In the genomic region with DNA sequence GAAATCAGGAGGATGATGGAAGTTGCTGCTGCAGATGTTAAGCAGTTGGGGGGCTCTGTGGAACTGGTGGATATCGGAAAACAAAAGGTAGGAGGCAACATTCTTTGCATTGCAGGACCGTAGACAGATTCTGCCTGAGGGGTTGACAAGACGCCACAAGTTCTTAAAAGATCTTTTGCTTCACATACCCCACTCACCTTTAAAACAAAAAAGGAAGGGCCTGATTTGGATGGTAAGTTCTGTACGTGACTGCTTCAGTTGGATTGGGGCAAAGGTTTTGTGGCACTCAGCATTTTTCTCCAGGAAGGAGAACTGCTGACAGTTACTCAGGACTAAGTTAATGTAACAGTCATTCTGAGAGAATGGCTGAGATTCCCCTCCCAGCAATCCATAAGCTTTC, we compare ENCODE assay signal across 9 cellular contexts. TPM values are rescaled to one million over a fixed set of nuclear protein-coding genes. Genes with fewer than 3 reads are reported as not detected.
DNase-seq lines count a peak whose midpoint lies in the region; ATAC-seq and TF ChIP-seq lines count a peak whose summit lies in the region.
"Had no signal": no experiment of that assay in that cellular context is flagged by ENCODE, and none has a peak within 500 bp of the region (broad histone marks: within the 10 kb centered on the region; RNA-seq: fewer than 3 reads in every experiment).

No MANE protein-coding gene starts in this region.

- no peak overlapping the region for H3K4me3 Mint-ChIP-seq in GM23338
- H3K4me3 Mint-ChIP-seq in activated CD4-positive, alpha-beta memory T cell treated with anti-CD3 and anti-CD28 coated beads, Interleukin-2, amount 10 ng/mL, durations not matched to agents 7 days and 5 days = peak overlapping the region; percentile 85
- H3K4me3 Mint-ChIP-seq in stimulated activated effector memory CD8-positive, alpha-beta T cell treated with anti-CD3 and anti-CD28 coated beads, Interleukin-12 subunit alpha, Interleukin-12 subunit beta, amount 100 ng/mL, for 72 hours = peak overlapping the region; percentile 89

- peaks cover 41% of the 10 kb centered on the region for H3K4me1 Mint-ChIP-seq in GM23338
- H3K4me1 Mint-ChIP-seq in activated CD4-positive, alpha-beta memory T cell treated with anti-CD3 and anti-CD28 coated beads, Interleukin-2, amount 10 ng/mL, durations not matched to agents 7 days and 5 days = peaks cover 51% of the 10 kb centered on the region
- H3K4me1 Mint-ChIP-seq in stimulated activated effector memory CD8-positive, alpha-beta T cell treated with anti-CD3 and anti-CD28 coated beads, Interleukin-12 subunit alpha, Interleukin-12 subunit beta, amount 100 ng/mL, for 72 hours = peaks cover 37% of the 10 kb centered on the region

- H3K27ac Mint-ChIP-seq in GM23338 = peak overlapping the region; percentile 45; the same call in 1 of the 2 replicates
- peak overlapping the region; percentile 99 for H3K27ac Mint-ChIP-seq in activated CD4-positive, alpha-beta memory T cell treated with anti-CD3 and anti-CD28 coated beads, Interleukin-2, amount 10 ng/mL, durations not matched to agents 7 days and 5 days
- H3K27ac Mint-ChIP-seq in stimulated activated effector memory CD8-positive, alpha-beta T cell treated with anti-CD3 and anti-CD28 coated beads, Interleukin-12 subunit alpha, Interleukin-12 subunit beta, amount 100 ng/mL, for 72 hours = peak overlapping the region; percentile 92

- in situ Hi-C loops in GM13976 (cut with MboI; ENCODE audit: low sequenced_read_pairs, unreplicated experiment) = no loop called here

- intact Hi-C loops in ascending aorta (cut with DNase I) = no loop called here

- H3F3A ChIP-seq in GM23338 (replicated peaks; ENCODE audit: low read depth) = no peaks in the 10 kb centered on the region

- H3K36me3 ChIP-seq in GM23338 (ENCODE audit: insufficient read depth) (peaks cover 39% of the 10 kb centered on the region), kidney epithelial cell (ENCODE audit: control insufficient read depth, insufficient read depth, low read length) (no peaks in the 10 kb centered on the region), ascending aorta (peaks cover 31 to 53% of the 10 kb centered on the region in 2 donors)

- no peak overlapping the region for H3K4me3 ChIP-seq in GM23338
- H3K4me3 ChIP-seq in kidney epithelial cell (ENCODE audit: low read depth, low read length) = peak overlapping the region; percentile 10
- H3K4me3 ChIP-seq in ascending aorta = no peak overlapping the region

- CTCF ChIA-PET in activated CD4-positive, alpha-beta memory T cell treated with anti-CD3 and anti-CD28 coated beads, Interleukin-2, amount 10 ng/mL, durations not matched to agents 7 days and 5 days (lab: Charles Lee) = no interaction called here

- peaks cover 77% of the 10 kb centered on the region for H3K36me3 Mint-ChIP-seq in GM23338 (ENCODE audit: low read depth)
- peaks cover 53% of the 10 kb centered on the region for H3K36me3 Mint-ChIP-seq in activated CD4-positive, alpha-beta memory T cell treated with anti-CD3 and anti-CD28 coated beads, Interleukin-2, amount 10 ng/mL, durations not matched to agents 7 days and 5 days (ENCODE audit: low read depth)
- H3K36me3 Mint-ChIP-seq in stimulated activated effector memory CD8-positive, alpha-beta T cell treated with anti-CD3 and anti-CD28 coated beads, Interleukin-12 subunit alpha, Interleukin-12 subunit beta, amount 100 ng/mL, for 72 hours = peaks cover 69% of the 10 kb centered on the region

- H3K79me2 ChIP-seq in GM23338 (replicated peaks; ENCODE audit: insufficient read depth) = peaks cover 53% of the 10 kb centered on the region

- no peaks in the 10 kb centered on the region for H3K9me3 Mint-ChIP-seq in GM23338
- H3K9me3 Mint-ChIP-seq in activated CD4-positive, alpha-beta memory T cell treated with anti-CD3 and anti-CD28 coated beads, Interleukin-2, amount 10 ng/mL, durations not matched to agents 7 days and 5 days = no peaks in the 10 kb centered on the region
- H3K9me3 Mint-ChIP-seq in stimulated activated effector memory CD8-positive, alpha-beta T cell treated with anti-CD3 and anti-CD28 coated beads, Interleukin-12 subunit alpha, Interleukin-12 subunit beta, amount 100 ng/mL, for 72 hours = no peaks in the 10 kb centered on the region

- no peak overlapping the region for H2AFZ ChIP-seq in GM23338

- H3K27me3 ChIP-seq in GM23338 (ENCODE audit: insufficient read depth) (no peaks in the 10 kb centered on the region), kidney epithelial cell (ENCODE audit: control insufficient read depth, insufficient read depth, low read length) (no peaks in the 10 kb centered on the region), ascending aorta (no peaks in the 10 kb centered on the region)

- no peak for ATAC-seq in GM23338
- no peak for ATAC-seq in stimulated activated effector memory CD8-positive, alpha-beta T cell treated with anti-CD3 and anti-CD28 coated beads, Interleukin-12 subunit alpha, Interleukin-12 subunit beta, amount 100 ng/mL, for 72 hours
- no peak for ATAC-seq in GM21737 (IDR thresholded peaks at IDR 0.05; ENCODE audit: unreplicated experiment)

- POLR2A ChIA-PET in activated CD4-positive, alpha-beta memory T cell treated with anti-CD3 and anti-CD28 coated beads, Interleukin-2, amount 10 ng/mL, durations not matched to agents 7 days and 5 days (lab: Charles Lee) = no interaction called here

- H4K20me1 ChIP-seq in GM23338 (replicated peaks; ENCODE audit: insufficient read depth) = peaks cover 25% of the 10 kb centered on the region

- H3K4me2 ChIP-seq in GM23338 = no peak overlapping the region

- H3K4me1 ChIP-seq in GM23338 (ENCODE audit: insufficient read depth) (peaks cover 12% of the 10 kb centered on the region), ascending aorta (peaks cover 0 to 9% of the 10 kb centered on the region in 2 donors)

- H3K27ac ChIP-seq in GM23338 (ENCODE audit: low read depth) = 0 out of 2 replicates have a peak overlapping the region, but pooled peaks have one; percentile 32
- H3K27ac ChIP-seq in ascending aorta = no peak overlapping the region

- no peaks in the 10 kb centered on the region for H3K9me2 ChIP-seq in GM23338 (ENCODE audit: insufficient read depth)

- no peak for DNase-seq in GM23338 (ENCODE audit: low spot score)
- no peak for DNase-seq in activated CD4-positive, alpha-beta memory T cell treated with anti-CD3 and anti-CD28 coated beads, Interleukin-2, amount 10 ng/mL, durations not matched to agents 7 days and 5 days
- no peak for DNase-seq in kidney epithelial cell (ENCODE audit: low read depth)
- no peak for DNase-seq in stimulated activated effector memory CD8-positive, alpha-beta T cell treated with anti-CD3 and anti-CD28 coated beads, Interleukin-12 subunit alpha, Interleukin-12 subunit beta, amount 100 ng/mL, for 72 hours (ENCODE audit: low spot score in 2 of 2)
- DNase-seq in EL = no peak
- no peak for DNase-seq in GM13976 (ENCODE audit: low spot score)
- no peak for DNase-seq in ascending aorta (ENCODE audit: low spot score in 2 of 2)
- DNase-seq: SHP77 had no signal

- peaks cover 4% of the 10 kb centered on the region for H3K27me3 Mint-ChIP-seq in GM23338 (ENCODE audit: insufficient read depth, low read depth, poor library complexity)
- no peaks in the 10 kb centered on the region for H3K27me3 Mint-ChIP-seq in activated CD4-positive, alpha-beta memory T cell treated with anti-CD3 and anti-CD28 coated beads, Interleukin-2, amount 10 ng/mL, durations not matched to agents 7 days and 5 days

- TF ChIP-seq CTCF in GM23338 (conservative IDR thresholded peaks at IDR 0.05; ENCODE audit: low read depth in 2 of 2) (no peak), kidney epithelial cell (IDR thresholded peaks at IDR 0.05; ENCODE audit: insufficient read depth, low read length, poor library complexity, severe bottlenecking) (no peak), GM13976 (IDR thresholded peaks at IDR 0.05; ENCODE audit: borderline replicate concordance, control extremely low read depth, extremely low read depth, insufficient read depth, missing control alignments) (no peak), ascending aorta (IDR thresholded peaks at IDR 0.05) (no peak)

- H3K9me3 ChIP-seq in ascending aorta = no peaks in the 10 kb centered on the region

TF ChIP-seq in GM23338, 12 proteins besides CTCF, POLR2A, EP300 and RAD21 (continues in another document):
- TF ChIP-seq EZH2 (IDR thresholded peaks at IDR 0.05; ENCODE audit: low read depth, unreplicated experiment) = no peak

RNA-seq across cellular contexts. Expression of a gene that starts 5.2 kb away (rescaled TPM):
- 172 and 175 TPM in 2 replicates for total RNA-seq in GM23338 (2014; rRNA removed; shearing (Covaris generic))
- polyA plus RNA-seq in GM23338 (2016; fragmentation: Nextera tagmentation; extraction: Ambion mirVana) = 116 and 117 TPM in 2 replicates
- 100 to 1,000 TPM; 141 to 143 TPM for total RNA-seq in activated CD4-positive, alpha-beta memory T cell treated with anti-CD3 and anti-CD28 coated beads, Interleukin-2, amount 10 ng/mL, durations not matched to agents 7 days and 5 days
- total RNA-seq in kidney epithelial cell = 178 and 225 TPM in 2 replicates
- total RNA-seq in ascending aorta = 33.5 TPM

RNA-seq across cellular contexts. Expression of a gene that starts 32.9 kb away (rescaled TPM):
- 0.03 TPM in 1 of 2 replicates, not detected in the other for total RNA-seq in GM23338 (2014; rRNA removed; shearing (Covaris generic))
- 0.11 TPM in 1 of 2 replicates, not detected in the other for polyA plus RNA-seq in GM23338 (2016; fragmentation: Nextera tagmentation; extraction: Ambion mirVana)
- not detected for total RNA-seq in activated CD4-positive, alpha-beta memory T cell treated with anti-CD3 and anti-CD28 coated beads, Interleukin-2, amount 10 ng/mL, durations not matched to agents 7 days and 5 days
- not detected in 2 replicates for total RNA-seq in kidney epithelial cell
- total RNA-seq in ascending aorta = not detected

RNA-seq across cellular contexts. Expression of a gene that starts 44.3 kb away (rescaled TPM):
- total RNA-seq in GM23338 (2014; rRNA removed; shearing (Covaris generic)) = 0.07 TPM in 1 of 2 replicates, not detected in the other
- polyA plus RNA-seq in GM23338 (2016; fragmentation: Nextera tagmentation; extraction: Ambion mirVana) = not detected in 2 replicates
- total RNA-seq in activated CD4-positive, alpha-beta memory T cell treated with anti-CD3 and anti-CD28 coated beads, Interleukin-2, amount 10 ng/mL, durations not matched to agents 7 days and 5 days = not detected
- total RNA-seq in kidney epithelial cell (not detected in 2 replicates), ascending aorta (not detected)

Comparison
In these comparisons a context has a peak if more than half of its experiments do, and no peak if none do; other contexts are left out.
1. H3K27ac Mint-ChIP-seq: peak in every context shown above with its lines; median percentile 99 in activated CD4-positive, alpha-beta memory T cell treated with anti-CD3 and anti-CD28 coated beads, Interleukin-2, amount 10 ng/mL, durations not matched to agents 7 days and 5 days; 92 in stimulated activated effector memory CD8-positive, alpha-beta T cell treated with anti-CD3 and anti-CD28 coated beads, Interleukin-12 subunit alpha, Interleukin-12 subunit beta, amount 100 ng/mL, for 72 hours; 45 in GM23338.